In the genomic region with DNA sequence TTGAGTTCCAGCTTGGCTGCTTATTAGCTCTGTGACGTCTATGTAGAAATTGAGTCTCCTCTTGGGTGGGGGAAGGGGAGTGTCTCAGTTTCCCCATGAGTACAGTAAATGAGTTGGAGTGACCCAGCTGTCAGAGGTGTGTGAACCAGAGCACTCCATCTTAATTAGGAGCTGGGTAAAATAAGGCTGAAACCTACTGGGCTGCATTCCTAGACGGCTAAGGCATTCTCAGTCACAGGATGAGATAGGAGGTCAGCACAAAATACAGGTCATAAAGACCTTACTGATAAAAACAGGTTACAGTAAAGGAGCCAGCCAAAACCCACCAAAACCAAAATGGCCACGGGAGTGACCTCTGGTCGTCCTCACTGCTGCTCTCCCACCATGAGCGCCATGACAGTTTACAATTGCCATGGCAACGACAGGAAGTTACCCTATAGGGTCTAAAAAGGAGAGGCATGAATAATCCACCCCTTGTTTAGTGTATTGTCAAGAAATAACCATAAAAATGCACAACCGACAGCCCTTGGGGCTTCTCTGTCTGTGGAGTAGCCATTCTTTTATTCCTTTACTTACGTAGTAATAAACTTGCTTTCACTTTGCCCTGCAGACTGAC, we compare ENCODE assay signal across 1 cellular context.
TF ChIP-seq lines count a peak whose summit lies in the region.

No MANE protein-coding gene starts in this region.

TF ChIP-seq in WTC11, 78 proteins besides CTCF, POLR2A, EP300 and RAD21 (continued from another document):
- TF ChIP-seq, protein P1, sequence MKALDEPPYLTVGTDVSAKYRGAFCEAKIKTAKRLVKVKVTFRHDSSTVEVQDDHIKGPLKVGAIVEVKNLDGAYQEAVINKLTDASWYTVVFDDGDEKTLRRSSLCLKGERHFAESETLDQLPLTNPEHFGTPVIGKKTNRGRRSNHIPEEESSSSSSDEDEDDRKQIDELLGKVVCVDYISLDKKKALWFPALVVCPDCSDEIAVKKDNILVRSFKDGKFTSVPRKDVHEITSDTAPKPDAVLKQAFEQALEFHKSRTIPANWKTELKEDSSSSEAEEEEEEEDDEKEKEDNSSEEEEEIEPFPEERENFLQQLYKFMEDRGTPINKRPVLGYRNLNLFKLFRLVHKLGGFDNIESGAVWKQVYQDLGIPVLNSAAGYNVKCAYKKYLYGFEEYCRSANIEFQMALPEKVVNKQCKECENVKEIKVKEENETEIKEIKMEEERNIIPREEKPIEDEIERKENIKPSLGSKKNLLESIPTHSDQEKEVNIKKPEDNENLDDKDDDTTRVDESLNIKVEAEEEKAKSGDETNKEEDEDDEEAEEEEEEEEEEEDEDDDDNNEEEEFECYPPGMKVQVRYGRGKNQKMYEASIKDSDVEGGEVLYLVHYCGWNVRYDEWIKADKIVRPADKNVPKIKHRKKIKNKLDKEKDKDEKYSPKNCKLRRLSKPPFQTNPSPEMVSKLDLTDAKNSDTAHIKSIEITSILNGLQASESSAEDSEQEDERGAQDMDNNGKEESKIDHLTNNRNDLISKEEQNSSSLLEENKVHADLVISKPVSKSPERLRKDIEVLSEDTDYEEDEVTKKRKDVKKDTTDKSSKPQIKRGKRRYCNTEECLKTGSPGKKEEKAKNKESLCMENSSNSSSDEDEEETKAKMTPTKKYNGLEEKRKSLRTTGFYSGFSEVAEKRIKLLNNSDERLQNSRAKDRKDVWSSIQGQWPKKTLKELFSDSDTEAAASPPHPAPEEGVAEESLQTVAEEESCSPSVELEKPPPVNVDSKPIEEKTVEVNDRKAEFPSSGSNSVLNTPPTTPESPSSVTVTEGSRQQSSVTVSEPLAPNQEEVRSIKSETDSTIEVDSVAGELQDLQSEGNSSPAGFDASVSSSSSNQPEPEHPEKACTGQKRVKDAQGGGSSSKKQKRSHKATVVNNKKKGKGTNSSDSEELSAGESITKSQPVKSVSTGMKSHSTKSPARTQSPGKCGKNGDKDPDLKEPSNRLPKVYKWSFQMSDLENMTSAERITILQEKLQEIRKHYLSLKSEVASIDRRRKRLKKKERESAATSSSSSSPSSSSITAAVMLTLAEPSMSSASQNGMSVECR (CRISPR knock-in tag; IDR thresholded peaks at IDR 0.05; ENCODE audit: borderline replicate concordance) = no peak
- no peak for TF ChIP-seq FOXK1 (CRISPR knock-in tag; IDR thresholded peaks at IDR 0.05)
- TF ChIP-seq, protein P2, sequence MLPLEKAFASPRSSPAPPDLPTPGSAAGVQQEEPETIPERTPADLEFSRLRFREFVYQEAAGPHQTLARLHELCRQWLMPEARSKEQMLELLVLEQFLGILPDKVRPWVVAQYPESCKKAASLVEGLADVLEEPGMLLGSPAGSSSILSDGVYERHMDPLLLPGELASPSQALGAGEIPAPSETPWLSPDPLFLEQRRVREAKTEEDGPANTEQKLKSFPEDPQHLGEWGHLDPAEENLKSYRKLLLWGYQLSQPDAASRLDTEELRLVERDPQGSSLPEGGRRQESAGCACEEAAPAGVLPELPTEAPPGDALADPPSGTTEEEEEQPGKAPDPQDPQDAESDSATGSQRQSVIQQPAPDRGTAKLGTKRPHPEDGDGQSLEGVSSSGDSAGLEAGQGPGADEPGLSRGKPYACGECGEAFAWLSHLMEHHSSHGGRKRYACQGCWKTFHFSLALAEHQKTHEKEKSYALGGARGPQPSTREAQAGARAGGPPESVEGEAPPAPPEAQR (CRISPR knock-in tag; IDR thresholded peaks at IDR 0.05) = no peak
- TF ChIP-seq GRHL2 (CRISPR knock-in tag; IDR thresholded peaks at IDR 0.05; ENCODE audit: insufficient replicate concordance, severe bottlenecking) = no peak
- TF ChIP-seq, protein P3, sequence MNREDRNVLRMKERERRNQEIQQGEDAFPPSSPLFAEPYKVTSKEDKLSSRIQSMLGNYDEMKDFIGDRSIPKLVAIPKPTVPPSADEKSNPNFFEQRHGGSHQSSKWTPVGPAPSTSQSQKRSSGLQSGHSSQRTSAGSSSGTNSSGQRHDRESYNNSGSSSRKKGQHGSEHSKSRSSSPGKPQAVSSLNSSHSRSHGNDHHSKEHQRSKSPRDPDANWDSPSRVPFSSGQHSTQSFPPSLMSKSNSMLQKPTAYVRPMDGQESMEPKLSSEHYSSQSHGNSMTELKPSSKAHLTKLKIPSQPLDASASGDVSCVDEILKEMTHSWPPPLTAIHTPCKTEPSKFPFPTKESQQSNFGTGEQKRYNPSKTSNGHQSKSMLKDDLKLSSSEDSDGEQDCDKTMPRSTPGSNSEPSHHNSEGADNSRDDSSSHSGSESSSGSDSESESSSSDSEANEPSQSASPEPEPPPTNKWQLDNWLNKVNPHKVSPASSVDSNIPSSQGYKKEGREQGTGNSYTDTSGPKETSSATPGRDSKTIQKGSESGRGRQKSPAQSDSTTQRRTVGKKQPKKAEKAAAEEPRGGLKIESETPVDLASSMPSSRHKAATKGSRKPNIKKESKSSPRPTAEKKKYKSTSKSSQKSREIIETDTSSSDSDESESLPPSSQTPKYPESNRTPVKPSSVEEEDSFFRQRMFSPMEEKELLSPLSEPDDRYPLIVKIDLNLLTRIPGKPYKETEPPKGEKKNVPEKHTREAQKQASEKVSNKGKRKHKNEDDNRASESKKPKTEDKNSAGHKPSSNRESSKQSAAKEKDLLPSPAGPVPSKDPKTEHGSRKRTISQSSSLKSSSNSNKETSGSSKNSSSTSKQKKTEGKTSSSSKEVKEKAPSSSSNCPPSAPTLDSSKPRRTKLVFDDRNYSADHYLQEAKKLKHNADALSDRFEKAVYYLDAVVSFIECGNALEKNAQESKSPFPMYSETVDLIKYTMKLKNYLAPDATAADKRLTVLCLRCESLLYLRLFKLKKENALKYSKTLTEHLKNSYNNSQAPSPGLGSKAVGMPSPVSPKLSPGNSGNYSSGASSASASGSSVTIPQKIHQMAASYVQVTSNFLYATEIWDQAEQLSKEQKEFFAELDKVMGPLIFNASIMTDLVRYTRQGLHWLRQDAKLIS (CRISPR knock-in tag; IDR thresholded peaks at IDR 0.05; ENCODE audit: borderline replicate concordance) = no peak
- TF ChIP-seq FOXP1 (CRISPR knock-in tag; IDR thresholded peaks at IDR 0.05; ENCODE audit: borderline replicate concordance) = no peak
- no peak for TF ChIP-seq MYBL2 (CRISPR knock-in tag; IDR thresholded peaks at IDR 0.05)
- TF ChIP-seq NFATC4 (CRISPR knock-in tag; IDR thresholded peaks at IDR 0.05) = no peak
- no peak for TF ChIP-seq SOX15 (CRISPR knock-in tag; IDR thresholded peaks at IDR 0.05)
- TF ChIP-seq ZNF416 (CRISPR knock-in tag; IDR thresholded peaks at IDR 0.05) = no peak
- TF ChIP-seq, protein P4, sequence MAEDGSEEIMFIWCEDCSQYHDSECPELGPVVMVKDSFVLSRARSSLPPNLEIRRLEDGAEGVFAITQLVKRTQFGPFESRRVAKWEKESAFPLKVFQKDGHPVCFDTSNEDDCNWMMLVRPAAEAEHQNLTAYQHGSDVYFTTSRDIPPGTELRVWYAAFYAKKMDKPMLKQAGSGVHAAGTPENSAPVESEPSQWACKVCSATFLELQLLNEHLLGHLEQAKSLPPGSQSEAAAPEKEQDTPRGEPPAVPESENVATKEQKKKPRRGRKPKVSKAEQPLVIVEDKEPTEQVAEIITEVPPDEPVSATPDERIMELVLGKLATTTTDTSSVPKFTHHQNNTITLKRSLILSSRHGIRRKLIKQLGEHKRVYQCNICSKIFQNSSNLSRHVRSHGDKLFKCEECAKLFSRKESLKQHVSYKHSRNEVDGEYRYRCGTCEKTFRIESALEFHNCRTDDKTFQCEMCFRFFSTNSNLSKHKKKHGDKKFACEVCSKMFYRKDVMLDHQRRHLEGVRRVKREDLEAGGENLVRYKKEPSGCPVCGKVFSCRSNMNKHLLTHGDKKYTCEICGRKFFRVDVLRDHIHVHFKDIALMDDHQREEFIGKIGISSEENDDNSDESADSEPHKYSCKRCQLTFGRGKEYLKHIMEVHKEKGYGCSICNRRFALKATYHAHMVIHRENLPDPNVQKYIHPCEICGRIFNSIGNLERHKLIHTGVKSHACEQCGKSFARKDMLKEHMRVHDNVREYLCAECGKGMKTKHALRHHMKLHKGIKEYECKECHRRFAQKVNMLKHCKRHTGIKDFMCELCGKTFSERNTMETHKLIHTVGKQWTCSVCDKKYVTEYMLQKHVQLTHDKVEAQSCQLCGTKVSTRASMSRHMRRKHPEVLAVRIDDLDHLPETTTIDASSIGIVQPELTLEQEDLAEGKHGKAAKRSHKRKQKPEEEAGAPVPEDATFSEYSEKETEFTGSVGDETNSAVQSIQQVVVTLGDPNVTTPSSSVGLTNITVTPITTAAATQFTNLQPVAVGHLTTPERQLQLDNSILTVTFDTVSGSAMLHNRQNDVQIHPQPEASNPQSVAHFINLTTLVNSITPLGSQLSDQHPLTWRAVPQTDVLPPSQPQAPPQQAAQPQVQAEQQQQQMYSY (CRISPR knock-in tag; IDR thresholded peaks at IDR 0.05) = no peak
- TF ChIP-seq TEAD1 (CRISPR knock-in tag; IDR thresholded peaks at IDR 0.05) = no peak
- TF ChIP-seq ZNF219 (CRISPR knock-in tag; IDR thresholded peaks at IDR 0.05; ENCODE audit: borderline replicate concordance) = no peak
- no peak for TF ChIP-seq ESRRA (CRISPR knock-in tag; IDR thresholded peaks at IDR 0.05; ENCODE audit: borderline replicate concordance)
- TF ChIP-seq, protein P5, sequence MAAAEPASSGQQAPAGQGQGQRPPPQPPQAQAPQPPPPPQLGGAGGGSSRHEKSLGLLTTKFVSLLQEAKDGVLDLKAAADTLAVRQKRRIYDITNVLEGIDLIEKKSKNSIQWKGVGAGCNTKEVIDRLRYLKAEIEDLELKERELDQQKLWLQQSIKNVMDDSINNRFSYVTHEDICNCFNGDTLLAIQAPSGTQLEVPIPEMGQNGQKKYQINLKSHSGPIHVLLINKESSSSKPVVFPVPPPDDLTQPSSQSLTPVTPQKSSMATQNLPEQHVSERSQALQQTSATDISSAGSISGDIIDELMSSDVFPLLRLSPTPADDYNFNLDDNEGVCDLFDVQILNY (CRISPR knock-in tag; IDR thresholded peaks at IDR 0.05) = no peak
- TF ChIP-seq, protein P6, sequence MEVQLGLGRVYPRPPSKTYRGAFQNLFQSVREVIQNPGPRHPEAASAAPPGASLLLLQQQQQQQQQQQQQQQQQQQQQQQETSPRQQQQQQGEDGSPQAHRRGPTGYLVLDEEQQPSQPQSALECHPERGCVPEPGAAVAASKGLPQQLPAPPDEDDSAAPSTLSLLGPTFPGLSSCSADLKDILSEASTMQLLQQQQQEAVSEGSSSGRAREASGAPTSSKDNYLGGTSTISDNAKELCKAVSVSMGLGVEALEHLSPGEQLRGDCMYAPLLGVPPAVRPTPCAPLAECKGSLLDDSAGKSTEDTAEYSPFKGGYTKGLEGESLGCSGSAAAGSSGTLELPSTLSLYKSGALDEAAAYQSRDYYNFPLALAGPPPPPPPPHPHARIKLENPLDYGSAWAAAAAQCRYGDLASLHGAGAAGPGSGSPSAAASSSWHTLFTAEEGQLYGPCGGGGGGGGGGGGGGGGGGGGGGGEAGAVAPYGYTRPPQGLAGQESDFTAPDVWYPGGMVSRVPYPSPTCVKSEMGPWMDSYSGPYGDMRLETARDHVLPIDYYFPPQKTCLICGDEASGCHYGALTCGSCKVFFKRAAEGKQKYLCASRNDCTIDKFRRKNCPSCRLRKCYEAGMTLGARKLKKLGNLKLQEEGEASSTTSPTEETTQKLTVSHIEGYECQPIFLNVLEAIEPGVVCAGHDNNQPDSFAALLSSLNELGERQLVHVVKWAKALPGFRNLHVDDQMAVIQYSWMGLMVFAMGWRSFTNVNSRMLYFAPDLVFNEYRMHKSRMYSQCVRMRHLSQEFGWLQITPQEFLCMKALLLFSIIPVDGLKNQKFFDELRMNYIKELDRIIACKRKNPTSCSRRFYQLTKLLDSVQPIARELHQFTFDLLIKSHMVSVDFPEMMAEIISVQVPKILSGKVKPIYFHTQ (CRISPR knock-in tag; IDR thresholded peaks at IDR 0.05) = no peak
- no peak for TF ChIP-seq ATF1 (CRISPR knock-in tag; IDR thresholded peaks at IDR 0.05)
